ENCODE assay signal across 3 cellular contexts in genomic region chr6:26844823-26845222, GRCh38.
DNase-seq lines count a peak whose midpoint lies in the region; ATAC-seq, FAIRE-seq and TF ChIP-seq lines count a peak whose summit lies in the region.
"Not testable (repeated sequence)": the region's sequence is repeated elsewhere in the genome, so short reads cannot be mapped to it uniquely, and the experiment has no call there.

No MANE protein-coding gene starts in this region.

- not testable (repeated sequence) for TF ChIP-seq CTCF in HEK293 (tag by site-specific recombination; IDR thresholded peaks at IDR 0.05); K562 (IDR thresholded peaks at IDR 0.05 in 2 of 3, conservative IDR thresholded peaks at IDR 0.05 in 1 of 3; ENCODE audit: insufficient read depth in 2 of 3, low read depth in 1 of 3, low read length in 3 of 3)

- not testable (repeated sequence) for H3K9ac ChIP-seq in K562 (ENCODE audit: insufficient read depth in 1 of 2, low read depth in 2 of 2, low read length in 2 of 2)

- not testable (repeated sequence) for H3K79me2 ChIP-seq in K562 (ENCODE audit: control insufficient read depth, insufficient read depth, low read length)

- FAIRE-seq in K562 (lab: Jason Lieb, UNC), result not testable (repeated sequence)

- H3K9me3 ChIP-seq in HEK293 (ENCODE audit: control insufficient read depth, insufficient read depth, low read depth, low read length); K562 (replicated peaks; ENCODE audit: control insufficient read depth, insufficient read depth, low read depth, low read length): not testable (repeated sequence)

- H3K27me3 ChIP-seq in K562 (ENCODE audit: control insufficient read depth in 2 of 2, insufficient read depth in 2 of 2, low read length in 2 of 2), result not testable (repeated sequence)

- CTCF ChIA-PET in HEK293 (lab: Yijun Ruan, JAX); K562 (lab: Yijun Ruan, JAX; ENCODE audit: low intra/inter-chr PET ratio): not testable (repeated sequence)

- POLR2A ChIA-PET in HEK293 (lab: Yijun Ruan, JAX); K562 (lab: Yijun Ruan, JAX): not testable (repeated sequence)

- intact Hi-C loops in K562 (cut with micrococcal nuclease), result not testable (repeated sequence)

- in situ Hi-C loops in K562 (cut with MboI), result not testable (repeated sequence)

- not testable (repeated sequence) for H3K4me1 ChIP-seq in HEK293 (ENCODE audit: control insufficient read depth, insufficient read depth, low read length); K562 (replicated peaks in 1 of 2; ENCODE audit: control insufficient read depth in 2 of 2, insufficient read depth in 2 of 2, low read length in 2 of 2)

- not testable (repeated sequence) for BruUV-seq in K562 (replicated peaks; lab: Mats Ljungman, UMichigan)

- not testable (repeated sequence) for H4K20me1 ChIP-seq in K562 (replicated peaks; ENCODE audit: control insufficient read depth, insufficient read depth, low read length)

- H3K4me3 ChIP-seq in HEK293 (ENCODE audit: low read depth, low read length); K562: not testable (repeated sequence)

- not testable (repeated sequence) for ATAC-seq in K562

- not testable (repeated sequence) for H3K36me3 ChIP-seq in HEK293 (ENCODE audit: control insufficient read depth in 2 of 2, insufficient read depth in 1 of 2, low read length in 2 of 2); K562 (ENCODE audit: control insufficient read depth, insufficient read depth, low read length)

- not testable (repeated sequence) for H3K27ac ChIP-seq in HEK293 (ENCODE audit: extremely low read depth, low read depth, low read length); K562 (ENCODE audit: extremely low read depth, low read depth, low read length)

- not testable (repeated sequence) for TF ChIP-seq RAD21 in K562 (CRISPR knock-in tag; conservative IDR thresholded peaks at IDR 0.05 in 1 of 2, IDR thresholded peaks at IDR 0.05 in 1 of 2)

- H2AFZ ChIP-seq in K562 (ENCODE audit: low read depth, low read length), result not testable (repeated sequence)

- peak; percentile 21 for DNase-seq in NCI-H226
- not testable (repeated sequence) for DNase-seq in K562 (ENCODE audit: extremely low read depth in 1 of 4, low spot score in 3 of 4)

- H3K4me2 ChIP-seq in K562 (ENCODE audit: insufficient read depth, low read length), result not testable (repeated sequence)

- not testable (repeated sequence) for H3K9me1 ChIP-seq in K562 (ENCODE audit: control insufficient read depth, insufficient read depth, low read length)

- not testable (repeated sequence) for TF ChIP-seq EP300 in K562 (IDR thresholded peaks at IDR 0.05; ENCODE audit: low read length)

- not testable (repeated sequence) for TF ChIP-seq POLR2A in K562 (conservative IDR thresholded peaks at IDR 0.05)

- WGBS in K562 (ENCODE audit: insufficient coverage, low coverage, missing lambda C conversion rate), result 14% methylated on average over 2 of the region's 2 CpGs

TF ChIP-seq in HEK293, 187 proteins besides CTCF, POLR2A, EP300 and RAD21:
- peak; percentile 87 for TF ChIP-seq ZNF146 (tag by site-specific recombination; IDR thresholded peaks at IDR 0.05)
TF ChIP-seq in HEK293: peak in this region for 1; not testable (repeated sequence) for 186.

TF ChIP-seq in K562, 482 proteins besides CTCF, POLR2A, EP300 and RAD21:
- TF ChIP-seq KDM1A (IDR thresholded peaks at IDR 0.05) (peak; percentile 13 to 14; a peak in 1 of 4 replicates), BCOR (IDR thresholded peaks at IDR 0.05) (peak; percentile 35; the same call in 1 of the 2 replicates), ZNF146 (CRISPR knock-in tag; IDR thresholded peaks at IDR 0.05; ENCODE audit: unreplicated experiment) (peak; percentile 82)
